17 cellular contexts compared by ENCODE assay signal in the genomic region with DNA sequence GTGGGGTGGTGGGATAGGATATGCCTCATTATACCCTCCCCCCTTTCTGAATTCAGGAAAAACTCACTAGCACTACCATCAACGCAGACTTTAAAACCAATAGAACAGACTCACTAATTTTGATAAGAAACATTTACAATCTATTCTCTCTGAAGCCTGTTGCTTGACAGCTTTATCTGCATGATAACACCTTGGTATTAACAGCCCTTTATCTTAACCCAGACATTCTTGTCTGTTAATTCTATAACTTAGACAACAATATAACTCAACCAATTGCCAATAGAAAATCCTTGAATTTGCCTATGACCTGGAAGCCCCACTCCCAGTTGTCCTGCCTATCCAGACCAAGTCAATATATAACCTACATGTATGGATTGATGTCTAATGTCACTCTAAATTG. TPM values are rescaled to one million over a fixed set of nuclear protein-coding genes. Genes with fewer than 3 reads are reported as not detected.
DNase-seq lines count a peak whose midpoint lies in the region; ATAC-seq, FAIRE-seq and TF ChIP-seq lines count a peak whose summit lies in the region.
"Had no signal": no experiment of that assay in that cellular context is flagged by ENCODE, and none has a peak within 500 bp of the region (broad histone marks: within the 10 kb centered on the region; RNA-seq: fewer than 3 reads in every experiment).

No MANE protein-coding gene starts in this region.

- CTCF ChIA-PET in HepG2 (lab: Yijun Ruan, JAX; ENCODE audit: low intra/inter-chr PET ratio, low total read pairs) = no interaction called here

- H3K27me3 ChIP-seq in HepG2 (ENCODE audit: control insufficient read depth in 1 of 2, insufficient read depth in 2 of 2, low read length in 2 of 2) = no peaks in the 10 kb centered on the region
- H3K27me3 ChIP-seq in right lobe of liver = no peaks in the 10 kb centered on the region
- H3K27me3 ChIP-seq in body of pancreas = no peaks in the 10 kb centered on the region
- no peaks in the 10 kb centered on the region for H3K27me3 ChIP-seq in adrenal gland

- H3K4me3 ChIP-seq in HepG2 (replicated peaks in 1 of 3; ENCODE audit: insufficient read depth in 1 of 3, low read depth in 2 of 3, low read length in 3 of 3) (no peak overlapping the region), right lobe of liver (no peak overlapping the region), body of pancreas (no peak overlapping the region), adrenal gland (no peak overlapping the region)
- H3K4me3 ChIP-seq: GM23248 had no signal

- no peak for TF ChIP-seq POLR2A in HepG2 (IDR thresholded peaks at IDR 0.05; ENCODE audit: insufficient read depth in 1 of 2, low read depth in 2 of 2, low read length in 2 of 2)
- no peak for TF ChIP-seq POLR2A in right lobe of liver (IDR thresholded peaks at IDR 0.05)
- no peak for TF ChIP-seq POLR2A in body of pancreas (IDR thresholded peaks at IDR 0.05)
- TF ChIP-seq POLR2A in adrenal gland (IDR thresholded peaks at IDR 0.05) = no peak

- H3K9me3 ChIP-seq in HepG2 (ENCODE audit: low read length) = no peaks in the 10 kb centered on the region
- H3K9me3 ChIP-seq in right lobe of liver = no peaks in the 10 kb centered on the region
- H3K9me3 ChIP-seq in body of pancreas = no peaks in the 10 kb centered on the region
- H3K9me3 ChIP-seq in adrenal gland (replicated peaks in 1 of 3) = no peaks in the 10 kb centered on the region

- in situ Hi-C loops in HepG2 (cut with HindIII; ENCODE audit: extremely low pct_ligation_motif_present, low pct_unique_long_range_greater_than_20kb) = no loop called here

- H2AFZ ChIP-seq in HepG2 (ENCODE audit: low read length) = no peak overlapping the region
- H2AFZ ChIP-seq: GM23248 had no signal

- POLR2A ChIA-PET in HepG2 (lab: Yijun Ruan, JAX) = interaction anchor here (1.2 to 1.9 kb wide), 3 partner anchors 100 to 220 kb away, joined by 3 to 6 read pairs (median 3); no protein-coding TSS in a partner anchor

- intact Hi-C loops in HepG2 (cut with micrococcal nuclease; ENCODE audit: unreplicated experiment) = loop anchor here (5.0 to 10.0 kb wide), 2 partner anchors 136 to 212 kb away; a partner anchor contains a TSS
- intact Hi-C loops in right lobe of liver (cut with DNase I) = no loop called here
- intact Hi-C loops in body of pancreas (cut with DNase I) = no loop called here
- intact Hi-C loops in adrenal gland (cut with DNase I) = no loop called here

- no peak for ATAC-seq in HepG2
- ATAC-seq in right lobe of liver = no peak
- ATAC-seq in body of pancreas = no peak
- no peak for ATAC-seq in GM19463 (IDR thresholded peaks at IDR 0.05; ENCODE audit: unreplicated experiment)
- ATAC-seq: CD8-positive, alpha-beta T cell had no signal

- no peak overlapping the region for H3K9ac ChIP-seq in HepG2 (ENCODE audit: insufficient read depth, low read depth, low read length)
- H3K9ac ChIP-seq: GM23248 had no signal

- H3K36me3 ChIP-seq in HepG2 (replicated peaks in 1 of 2; ENCODE audit: control insufficient read depth in 1 of 2, insufficient read depth in 2 of 2, low read length in 2 of 2) (no peaks in the 10 kb centered on the region), right lobe of liver (no peaks in the 10 kb centered on the region), body of pancreas (replicated peaks in 1 of 2; ENCODE audit: insufficient read depth in 1 of 2, low read depth in 2 of 2) (no peaks in the 10 kb centered on the region), adrenal gland (replicated peaks in 1 of 2) (no peaks in the 10 kb centered on the region)

- no peak overlapping the region for H3K4me2 ChIP-seq in HepG2 (ENCODE audit: low read depth, low read length)

- TF ChIP-seq EP300 in HepG2 (IDR thresholded peaks at IDR 0.05; ENCODE audit: low read depth in 2 of 2, low read length in 2 of 2) (no peak), HepG2 (CRISPR knock-in tag; IDR thresholded peaks at IDR 0.05; ENCODE audit: borderline replicate concordance) (no peak)

- peaks cover 28% of the 10 kb centered on the region for H3K79me2 ChIP-seq in HepG2 (ENCODE audit: insufficient read depth, low read length)

- BruUV-seq in HepG2 (replicated peaks; lab: Mats Ljungman, UMichigan) = no TSS peak

- TF ChIP-seq CTCF in HepG2 (CRISPR knock-in tag; IDR thresholded peaks at IDR 0.05) = no peak
- TF ChIP-seq CTCF in right lobe of liver (IDR thresholded peaks at IDR 0.05) = no peak
- TF ChIP-seq CTCF in body of pancreas (IDR thresholded peaks at IDR 0.05) = no peak
- no peak for TF ChIP-seq CTCF in adrenal gland (IDR thresholded peaks at IDR 0.05)

- no peaks in the 10 kb centered on the region for H4K20me1 ChIP-seq in HepG2 (ENCODE audit: insufficient read depth, low read length)

- H3K4me1 ChIP-seq in HepG2 (ENCODE audit: insufficient read depth, low read length) (peaks cover 59% of the 10 kb centered on the region), right lobe of liver (peaks cover 0 to 8% (median 0%) of the 10 kb centered on the region in 4 donors), body of pancreas (peaks cover 31% of the 10 kb centered on the region), adrenal gland (replicated peaks in 1 of 2) (no peaks in the 10 kb centered on the region)

- 100% methylated on average over 1 of the region's 1 CpG for WGBS in HepG2 (ENCODE audit: low lambda C conversion rate)
- 56% methylated on average over 1 of the region's 1 CpG for WGBS in right lobe of liver (ENCODE audit: insufficient coverage, low coverage, low lambda C conversion rate, missing lambda C conversion rate)
- WGBS in body of pancreas, 2 donors = 7 to 17% methylated on average over 1 of the region's 1 CpG
- 58 to 85% (median 76%) methylated on average over 1 of the region's 1 CpG for WGBS in adrenal gland, 4 donors

- no peak for TF ChIP-seq RAD21 in HepG2 (CRISPR knock-in tag; IDR thresholded peaks at IDR 0.05)

- DNase-seq in HepG2 (ENCODE audit: low spot score) (no peak), right lobe of liver (no peak), body of pancreas (no peak), mucosa of gallbladder (ENCODE audit: low spot score) (peak; percentile 25), adrenal gland (no peak), DMS79 treated with DMSO at 0.1 percent for 48 hours (lab: John Stamatoyannopoulos, UW) (no peak)
- no peak for DNase-seq in NK-92 treated with Interleukin-12 subunit alpha and Interleukin-12 subunit beta, amount 100 ng/mL, for 24 hours (lab: John Stamatoyannopoulos, UW)
- DNase-seq: CD8-positive, alpha-beta T cell; GF-D8; GM23248; H7 had no signal

- no peak for FAIRE-seq in HepG2 (lab: Jason Lieb, UNC)

- H3K27ac ChIP-seq in HepG2 (ENCODE audit: extremely low read length, insufficient read depth, low read length) (peak overlapping the region; percentile 66), right lobe of liver (no peak overlapping the region), body of pancreas (peak overlapping the region in 3 of 4 donors; percentile 61 to 90 (median 82)), adrenal gland (no peak overlapping the region)
- H3K27ac ChIP-seq: 22Rv1, GM23248 had no signal

TF ChIP-seq in HepG2, 621 proteins besides CTCF, POLR2A, EP300 and RAD21 (continues in another document):
- TF ChIP-seq MATR3 (CRISPR knock-in tag; IDR thresholded peaks at IDR 0.05) = no peak
- no peak for TF ChIP-seq HOXD1 (CRISPR knock-in tag; IDR thresholded peaks at IDR 0.05)
- TF ChIP-seq CENPT (CRISPR knock-in tag; IDR thresholded peaks at IDR 0.05; ENCODE audit: low read depth) = no peak
- no peak for TF ChIP-seq MXI1 (IDR thresholded peaks at IDR 0.05; ENCODE audit: borderline replicate concordance, low read depth, low read length)

RNA-seq across cellular contexts. Expression of a gene that starts 1.5 kb away (rescaled TPM):
- total RNA-seq in HepG2 (2016; rRNA removed; fragmentation: Illumina TruSeq; extraction: Trizol) = 74.1 and 97.2 TPM in 2 replicates
- total RNA-seq in HepG2 (2016; cell fraction: cytosol; rRNA removed; fragmentation: Illumina TruSeq; extraction: Trizol; ENCODE audit: low read depth) = 6.3 and 6.5 TPM in 2 replicates
- total RNA-seq in HepG2 (2016; cell fraction: insoluble cytoplasmic fraction; rRNA removed; fragmentation: Illumina TruSeq; extraction: Trizol) = 73.2 and 99.5 TPM in 2 replicates
- 17.5 and 20.7 TPM in 2 replicates for total RNA-seq in HepG2 (2016; cell fraction: membrane; rRNA removed; fragmentation: Illumina TruSeq; extraction: Trizol)
- total RNA-seq in HepG2 (2016; cell fraction: nucleus; rRNA removed; fragmentation: Illumina TruSeq; extraction: Trizol) = 94.2 and 98.1 TPM in 2 replicates
- 61.3 and 61.4 TPM in 2 replicates for polyA plus RNA-seq in HepG2 (2011; rRNA removed)
- 22.5 and 53.3 TPM in 2 replicates for polyA plus RNA-seq in HepG2 (2011; cell fraction: cytosol; rRNA removed)
- polyA plus RNA-seq in HepG2 (2011; cell fraction: nucleus; rRNA removed) = 14.1 and 24.7 TPM in 2 replicates
- polyA plus RNA-seq in HepG2 (2012) = 55.5 and 59.1 TPM in 2 replicates
- polyA plus RNA-seq in HepG2 (2016; cell fraction: cytosol; fragmentation: Illumina TruSeq; extraction: Trizol; ENCODE audit: low read depth) = 3.0 and 3.5 TPM in 2 replicates
- 48.3 and 56.0 TPM in 2 replicates for polyA plus RNA-seq in HepG2 (2016; cell fraction: insoluble cytoplasmic fraction; fragmentation: Illumina TruSeq; extraction: Trizol; ENCODE audit: low read depth)
- polyA plus RNA-seq in HepG2 (2016; cell fraction: membrane; fragmentation: Illumina TruSeq; extraction: Trizol; ENCODE audit: low read depth) = 6.8 and 8.4 TPM in 2 replicates
- polyA plus RNA-seq in HepG2 (2016; cell fraction: nucleus; fragmentation: Illumina TruSeq; extraction: Trizol; ENCODE audit: insufficient read depth, low read depth) = 79.8 and 82.7 TPM in 2 replicates
- 21.0 TPM in 1 of 2 replicates, not detected in the other for polyA minus RNA-seq in HepG2 (2011; rRNA and poly(A)+ RNA removed; ENCODE audit: low replicate concordance)
- polyA minus RNA-seq in HepG2 (2011; cell fraction: cytosol; rRNA and poly(A)+ RNA removed) = 30.6 and 42.4 TPM in 2 replicates
- polyA minus RNA-seq in HepG2 (2011; cell fraction: nucleus; rRNA and poly(A)+ RNA removed) = 35.9 and 55.9 TPM in 2 replicates
- 10 to 100 TPM; 17.5 to 45.2 (median 30.9) TPM for total RNA-seq in right lobe of liver
- 10 to 100 TPM; 35.9 to 39.4 TPM for total RNA-seq in body of pancreas
- total RNA-seq in mucosa of gallbladder = 170 TPM
- under 1 TPM in 1 of 8 donors, not detected in 7; 0.22 TPM for total RNA-seq in adrenal gland
- not detected for polyA plus RNA-seq in adrenal gland
- total RNA-seq: A673; CD8-positive, alpha-beta T cell; GM23248; H7; HT1080 had no signal
- polyA plus RNA-seq: BJ, CD14-positive monocyte, GM23248 had no signal

Comparison
In these comparisons a context has a peak if more than half of its experiments do, and no peak if none do; other contexts are left out.
1. H3K27ac ChIP-seq: peak in HepG2 (single experiment) and body of pancreas (3 of 4); none in right lobe of liver (0 of 3) and adrenal gland (0 of 5).
2. RNA of a gene that starts 1.5 kb away (total RNA-seq): 170 TPM in mucosa of gallbladder (single experiment), 6.3 to 99.5 TPM in HepG2, 35.9 to 39.4 TPM in body of pancreas and 17.5 to 45.2 TPM in right lobe of liver; 0.22 TPM in adrenal gland; every median in the first group is over 4 times any median in the second.